19 cellular contexts compared by ENCODE assay signal in the genomic region with DNA sequence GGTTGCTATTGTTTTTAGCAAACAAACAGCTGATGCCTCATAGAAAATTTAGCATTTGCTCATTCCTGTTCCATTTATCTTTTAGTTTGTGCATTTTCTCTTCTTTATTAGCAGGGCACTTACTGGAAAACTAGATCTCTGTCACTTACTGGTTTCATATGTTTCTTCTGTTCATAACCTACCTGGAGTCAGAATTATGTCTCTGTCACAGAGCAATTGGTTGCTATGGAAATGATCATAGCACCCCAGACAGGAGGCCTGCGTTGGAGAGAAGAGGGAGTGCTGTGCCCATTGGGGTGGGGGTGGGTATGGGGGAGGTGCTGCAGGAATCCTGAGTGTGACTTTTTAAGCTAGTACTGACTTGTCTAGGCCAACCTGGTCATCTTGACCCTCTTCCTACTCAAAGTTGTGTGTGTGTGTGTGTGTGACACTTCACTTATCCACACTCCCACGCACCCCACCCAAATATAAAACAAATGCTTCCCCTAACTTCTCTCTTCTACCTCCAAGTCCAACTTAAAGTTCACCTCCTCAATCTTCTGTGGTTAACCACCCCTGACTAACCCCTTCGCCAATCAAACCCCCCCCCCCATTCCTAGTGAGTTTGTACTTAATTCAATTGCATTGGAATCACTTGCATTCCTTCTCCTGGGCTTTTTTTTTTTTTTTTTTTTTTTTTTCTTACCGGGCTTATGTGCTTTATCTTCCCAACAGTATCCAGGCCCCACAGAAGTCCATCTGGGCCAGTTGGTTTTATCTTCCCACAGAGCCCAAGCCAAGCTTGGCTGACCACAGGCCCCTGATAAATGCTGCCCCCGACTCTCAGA.
DNase-seq lines count a peak whose midpoint lies in the region; ATAC-seq and TF ChIP-seq lines count a peak whose summit lies in the region.
"Had no signal": no experiment of that assay in that cellular context is flagged by ENCODE, and none has a peak within 500 bp of the region (broad histone marks: within the 10 kb centered on the region; RNA-seq: fewer than 3 reads in every experiment).

No MANE protein-coding gene starts in this region.

- no peak for ATAC-seq in stimulated activated naive B cell treated with anti-CD40 and anti-IgM and Interleukin-4, amounts not matched to agents 10 μg/mL and 1 μg/mL and 100 μg/mL, for 72 hours (replicated peaks)
- ATAC-seq: activated CD4-positive, CD25-positive, alpha-beta regulatory T cell treated with anti-CD3 and anti-CD28 coated beads, Interleukin-2, amount 50 U/mL, for 24 hours; left cardiac atrium; stimulated activated memory B cell treated with anti-CD40 and anti-IgM and Interleukin-4, amounts not matched to agents 10 μg/mL and 1 μg/mL and 100 μg/mL, for 72 hours had no signal

- H3F3A ChIP-seq in neural cell (ENCODE audit: insufficient read depth, low read length, poor library complexity, severe bottlenecking), result no peaks in the 10 kb centered on the region

- H3K36me3 Mint-ChIP-seq in stimulated activated naive B cell treated with anti-CD40 and anti-IgM and Interleukin-4, amounts not matched to agents 10 μg/mL and 1 μg/mL and 100 μg/mL, for 72 hours, result peaks cover 23 to 44% of the 10 kb centered on the region in 2 donors

- TF ChIP-seq RAD21 in neural cell (conservative IDR thresholded peaks at IDR 0.05), result no peak

- H3K4me1 ChIP-seq in right atrium auricular region, result peaks cover 0 to 22% of the 10 kb centered on the region in 2 donors

- peak; percentile 82 for TF ChIP-seq EP300 in neural cell (conservative IDR thresholded peaks at IDR 0.05; ENCODE audit: poor library complexity, severe bottlenecking)

- H3K9ac ChIP-seq in neural cell (ENCODE audit: low read length), result peak overlapping the region; percentile 67
- H3K9ac ChIP-seq: BLaER1 had no signal

- no peak overlapping the region for H3K4me3 Mint-ChIP-seq in stimulated activated naive B cell treated with anti-CD40 and anti-IgM and Interleukin-4, amounts not matched to agents 10 μg/mL and 1 μg/mL and 100 μg/mL, for 72 hours
- H3K4me3 Mint-ChIP-seq: stimulated activated memory B cell treated with anti-CD40 and anti-IgM and Interleukin-4, amounts not matched to agents 10 μg/mL and 1 μg/mL and 100 μg/mL, for 72 hours; T-helper 1 cell treated with Interleukin-12 subunit alpha and Interleukin-12 subunit beta and Interleukin-4 antibody, amounts not matched to agents 30 μg/mL and 1 μg/mL, for 36 hours had no signal

- in situ Hi-C loops in astrocyte of the spinal cord (cut with HindIII; ENCODE audit: low sequenced_read_pairs), result no loop called here

- DNase-seq in NCI-H1417 (lab: John Stamatoyannopoulos, UW) (peak in 2 of 3 experiments; percentile 18 to 57), NCI-H1417 treated with DMSO at 0.1 percent for 48 hours (lab: John Stamatoyannopoulos, UW) (no peak), OCI-M1 (lab: John Stamatoyannopoulos, UW) (peak; percentile 69), astrocyte of the spinal cord (ENCODE audit: low read depth, low spot score) (peak; percentile 42), NCI-H526 (lab: John Stamatoyannopoulos, UW) (no peak), right atrium auricular region (ENCODE audit: low spot score) (no peak)
- DNase-seq in stimulated activated naive B cell treated with anti-CD40 and anti-IgM and Interleukin-4, amounts not matched to agents 10 μg/mL and 1 μg/mL and 100 μg/mL, for 72 hours, result no peak
- DNase-seq: activated effector memory CD4-positive, alpha-beta T cell treated with anti-CD3 and anti-CD28 coated beads, Interleukin-2, amount 50 U/mL, for 16 hours; DMS 273 treated with DMSO at 0.1 percent for 48 hours; left cardiac atrium; NCI-H146; NCI-H226; retina had no signal

- no peak overlapping the region for H3K27ac Mint-ChIP-seq in stimulated activated naive B cell treated with anti-CD40 and anti-IgM and Interleukin-4, amounts not matched to agents 10 μg/mL and 1 μg/mL and 100 μg/mL, for 72 hours
- H3K27ac Mint-ChIP-seq: stimulated activated memory B cell treated with anti-CD40 and anti-IgM and Interleukin-4, amounts not matched to agents 10 μg/mL and 1 μg/mL and 100 μg/mL, for 72 hours; T-helper 1 cell treated with Interleukin-12 subunit alpha and Interleukin-12 subunit beta and Interleukin-4 antibody, amounts not matched to agents 30 μg/mL and 1 μg/mL, for 36 hours had no signal

- H3K4me3 ChIP-seq in astrocyte of the spinal cord (ENCODE audit: low read depth, low read length) (no peak overlapping the region), neural cell (ENCODE audit: low read length) (peak overlapping the region; percentile 56), right atrium auricular region (no peak overlapping the region)
- H3K4me3 ChIP-seq: BLaER1 had no signal

- H4K20me1 ChIP-seq in neural cell (ENCODE audit: insufficient read depth), result no peaks in the 10 kb centered on the region
- H4K20me1 ChIP-seq: BLaER1 had no signal

- no peaks in the 10 kb centered on the region for H3K9me2 ChIP-seq in neural cell (ENCODE audit: insufficient read depth, low read length)

- H3K36me3 ChIP-seq in neural cell (ENCODE audit: insufficient read depth, low read length) (no peaks in the 10 kb centered on the region), right atrium auricular region (no peaks in the 10 kb centered on the region)

- H3K9me3 ChIP-seq in neural cell (ENCODE audit: low read length) (no peaks in the 10 kb centered on the region), right atrium auricular region (no peaks in the 10 kb centered on the region)
- H3K9me3 ChIP-seq: BLaER1 had no signal

- H3K79me2 ChIP-seq in neural cell (replicated peaks; ENCODE audit: insufficient read depth, low read length), result no peaks in the 10 kb centered on the region

- H3K4me1 Mint-ChIP-seq in stimulated activated naive B cell treated with anti-CD40 and anti-IgM and Interleukin-4, amounts not matched to agents 10 μg/mL and 1 μg/mL and 100 μg/mL, for 72 hours, result peaks cover 21 to 26% of the 10 kb centered on the region in 2 donors

- no peaks in the 10 kb centered on the region for H3K27me3 Mint-ChIP-seq in stimulated activated naive B cell treated with anti-CD40 and anti-IgM and Interleukin-4, amounts not matched to agents 10 μg/mL and 1 μg/mL and 100 μg/mL, for 72 hours
- H3K27me3 Mint-ChIP-seq: stimulated activated memory B cell treated with anti-CD40 and anti-IgM and Interleukin-4, amounts not matched to agents 10 μg/mL and 1 μg/mL and 100 μg/mL, for 72 hours had no signal

- peak overlapping the region; percentile 94 for H3K27ac ChIP-seq in neural cell (ENCODE audit: low read length)
- H3K27ac ChIP-seq in right atrium auricular region, result no peak overlapping the region
- H3K27ac ChIP-seq: 22Rv1, BLaER1 had no signal

- TF ChIP-seq CTCF in astrocyte of the spinal cord (IDR thresholded peaks at IDR 0.05; ENCODE audit: low read depth, low read length), result no peak
- no peak for TF ChIP-seq CTCF in neural cell (IDR thresholded peaks at IDR 0.05; ENCODE audit: poor library complexity, severe bottlenecking)
- no peak for TF ChIP-seq CTCF in right atrium auricular region (IDR thresholded peaks at IDR 0.05)

- H3K9me3 Mint-ChIP-seq in stimulated activated naive B cell treated with anti-CD40 and anti-IgM and Interleukin-4, amounts not matched to agents 10 μg/mL and 1 μg/mL and 100 μg/mL, for 72 hours, result no peaks in the 10 kb centered on the region
- H3K9me3 Mint-ChIP-seq: stimulated activated memory B cell treated with anti-CD40 and anti-IgM and Interleukin-4, amounts not matched to agents 10 μg/mL and 1 μg/mL and 100 μg/mL, for 72 hours; T-helper 1 cell treated with Interleukin-12 subunit alpha and Interleukin-12 subunit beta and Interleukin-4 antibody, amounts not matched to agents 30 μg/mL and 1 μg/mL, for 36 hours had no signal

- H3K27me3 ChIP-seq in neural cell (ENCODE audit: insufficient read depth, low read depth, low read length), result no peaks in the 10 kb centered on the region
- no peaks in the 10 kb centered on the region for H3K27me3 ChIP-seq in right atrium auricular region
- H3K27me3 ChIP-seq: BLaER1 had no signal

- H3K4me2 ChIP-seq in neural cell (ENCODE audit: low read length), result peak overlapping the region; percentile 74
- H3K4me2 ChIP-seq: BLaER1 had no signal

- peak overlapping the region; percentile 29 for H2AFZ ChIP-seq in neural cell (ENCODE audit: low read depth, low read length)

TF ChIP-seq in neural cell, 6 proteins besides CTCF, POLR2A, EP300 and RAD21:
- TF ChIP-seq TAF1 (IDR thresholded peaks at IDR 0.05; ENCODE audit: low read depth) (peak; percentile 23), MXI1 (conservative IDR thresholded peaks at IDR 0.05; ENCODE audit: poor library complexity, severe bottlenecking) (no peak), POLR2AphosphoS5 (IDR thresholded peaks at IDR 0.05) (no peak), SMC3 (conservative IDR thresholded peaks at IDR 0.05; ENCODE audit: poor library complexity) (no peak)
- TF ChIP-seq, protein P1, sequence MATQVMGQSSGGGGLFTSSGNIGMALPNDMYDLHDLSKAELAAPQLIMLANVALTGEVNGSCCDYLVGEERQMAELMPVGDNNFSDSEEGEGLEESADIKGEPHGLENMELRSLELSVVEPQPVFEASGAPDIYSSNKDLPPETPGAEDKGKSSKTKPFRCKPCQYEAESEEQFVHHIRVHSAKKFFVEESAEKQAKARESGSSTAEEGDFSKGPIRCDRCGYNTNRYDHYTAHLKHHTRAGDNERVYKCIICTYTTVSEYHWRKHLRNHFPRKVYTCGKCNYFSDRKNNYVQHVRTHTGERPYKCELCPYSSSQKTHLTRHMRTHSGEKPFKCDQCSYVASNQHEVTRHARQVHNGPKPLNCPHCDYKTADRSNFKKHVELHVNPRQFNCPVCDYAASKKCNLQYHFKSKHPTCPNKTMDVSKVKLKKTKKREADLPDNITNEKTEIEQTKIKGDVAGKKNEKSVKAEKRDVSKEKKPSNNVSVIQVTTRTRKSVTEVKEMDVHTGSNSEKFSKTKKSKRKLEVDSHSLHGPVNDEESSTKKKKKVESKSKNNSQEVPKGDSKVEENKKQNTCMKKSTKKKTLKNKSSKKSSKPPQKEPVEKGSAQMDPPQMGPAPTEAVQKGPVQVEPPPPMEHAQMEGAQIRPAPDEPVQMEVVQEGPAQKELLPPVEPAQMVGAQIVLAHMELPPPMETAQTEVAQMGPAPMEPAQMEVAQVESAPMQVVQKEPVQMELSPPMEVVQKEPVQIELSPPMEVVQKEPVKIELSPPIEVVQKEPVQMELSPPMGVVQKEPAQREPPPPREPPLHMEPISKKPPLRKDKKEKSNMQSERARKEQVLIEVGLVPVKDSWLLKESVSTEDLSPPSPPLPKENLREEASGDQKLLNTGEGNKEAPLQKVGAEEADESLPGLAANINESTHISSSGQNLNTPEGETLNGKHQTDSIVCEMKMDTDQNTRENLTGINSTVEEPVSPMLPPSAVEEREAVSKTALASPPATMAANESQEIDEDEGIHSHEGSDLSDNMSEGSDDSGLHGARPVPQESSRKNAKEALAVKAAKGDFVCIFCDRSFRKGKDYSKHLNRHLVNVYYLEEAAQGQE (IDR thresholded peaks at IDR 0.05; ENCODE audit: borderline replicate concordance), result peak; percentile 51

Comparison
In these comparisons a context has a peak if more than half of its experiments do, and no peak if none do; other contexts are left out.
1. DNase-seq: peak in NCI-H1417 (2 of 3), OCI-M1 (single experiment) and astrocyte of the spinal cord (single experiment); none in NCI-H1417 treated with DMSO at 0.1 percent for 48 hours (single experiment), NCI-H526 (0 of 2), stimulated activated naive B cell treated with anti-CD40 and anti-IgM and Interleukin-4, amounts not matched to agents 10 μg/mL and 1 μg/mL and 100 μg/mL, for 72 hours (single experiment) and right atrium auricular region (single experiment).